ENCODE assay signal across 15 cellular contexts in the genomic region with DNA sequence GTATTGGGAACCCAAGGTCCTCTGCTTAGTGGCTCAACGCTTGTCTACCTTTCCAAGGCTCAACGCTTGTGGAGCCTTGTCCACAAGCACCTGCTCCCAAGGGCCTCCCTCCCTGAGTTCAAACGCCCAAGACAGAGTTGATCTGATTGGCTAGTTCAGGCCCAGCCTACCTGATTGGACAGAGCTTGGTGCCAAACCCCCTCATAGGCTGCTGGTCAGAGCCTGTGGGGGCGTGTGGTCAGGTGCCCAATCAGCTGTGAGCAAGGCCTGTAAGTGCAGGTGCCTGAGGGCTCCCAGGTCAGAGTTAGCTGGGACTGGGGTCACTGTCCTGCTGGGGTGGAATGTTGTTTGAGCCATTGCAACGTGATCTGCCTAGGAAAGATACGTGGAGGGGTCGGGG. TPM values are rescaled to one million over a fixed set of nuclear protein-coding genes. Genes with fewer than 3 reads are reported as not detected.
A peak's percentile ranks its signal among the peaks of the same experiment; 100 is the strongest.
DNase-seq lines count a peak whose midpoint lies in the region; ATAC-seq, FAIRE-seq and TF ChIP-seq lines count a peak whose summit lies in the region.
"Had no signal": no experiment of that assay in that cellular context is flagged by ENCODE, and none has a peak within 500 bp of the region (broad histone marks: within the 10 kb centered on the region; RNA-seq: fewer than 3 reads in every experiment).

No MANE protein-coding gene starts in this region.

- no peaks in the 10 kb centered on the region for H3K36me3 ChIP-seq in testis (ENCODE audit: low read depth, missing control alignments)
- H3K36me3 ChIP-seq: pancreas had no signal

- TF ChIP-seq CTCF in WTC11 (IDR thresholded peaks at IDR 0.05) (no peak), testis (IDR thresholded peaks at IDR 0.05) (no peak)

- no peaks in the 10 kb centered on the region for H3K9me3 Mint-ChIP-seq in WTC11

- CTCF ChIA-PET in WTC11 (lab: Charles Lee), result interaction anchor here (0.6 to 5.6 kb wide), 31 partner anchors 8 to 364 kb away, joined by 3 to 45 read pairs (median 5); a partner anchor contains a TSS

- TF ChIP-seq POLR2A in testis (IDR thresholded peaks at IDR 0.05), result no peak

- POLR2A ChIA-PET in WTC11 (lab: Charles Lee), result no interaction called here

- intact Hi-C loops in Right ventricle myocardium inferior (cut with DNase I), result no loop called here
- intact Hi-C loops in right cardiac atrium (cut with DNase I), result no loop called here
- intact Hi-C loops in testis (cut with DNase I; ENCODE audit: low total_unique reads), result no loop called here

- peaks cover 31% of the 10 kb centered on the region for H3K4me1 Mint-ChIP-seq in WTC11

- H3K27me3 ChIP-seq in right cardiac atrium (ENCODE audit: control insufficient read depth, insufficient read depth) (no peaks in the 10 kb centered on the region), testis (no peaks in the 10 kb centered on the region)
- H3K27me3 ChIP-seq: body of pancreas, pancreas had no signal

- H3K9me3 ChIP-seq in right cardiac atrium (ENCODE audit: control insufficient read depth, low read length) (no peaks in the 10 kb centered on the region), testis (no peaks in the 10 kb centered on the region)
- H3K9me3 ChIP-seq: body of pancreas, pancreas had no signal

- DNase-seq in Right ventricle myocardium inferior (ENCODE audit: missing footprints) (peak; percentile 1), right cardiac atrium (no peak), WTC11 (ENCODE audit: low spot score) (peak; percentile 36), iPS DF 19.7 (ENCODE audit: low read depth, low spot score) (peak; percentile 47), testis (peak; percentile 50), RCC 7860 (ENCODE audit: low spot score) (no peak)
- DNase-seq: body of pancreas; DMS79 treated with DMSO at 0.1 percent for 48 hours; head of caudate nucleus; NCI-H2029; stimulated activated CD4-positive, alpha-beta T cell treated with anti-CD3 and anti-CD28 coated beads, Interleukin-2, amount 100 ng/mL, for 24 hours; stimulated activated naive CD4-positive, alpha-beta T cell had no signal

- H3K4me3 Mint-ChIP-seq in WTC11, result no peak overlapping the region

- H3K27ac Mint-ChIP-seq in WTC11, result no peak overlapping the region

- WGBS in right cardiac atrium, result 77% methylated on average over 7 of the region's 7 CpGs
- WGBS in testis, 2 donors, result 54 to 65% methylated on average over 2 to 7 of the region's 7 CpGs

- H3K4me1 ChIP-seq in right cardiac atrium (ENCODE audit: control insufficient read depth, insufficient read depth, low read length) (no peaks in the 10 kb centered on the region), testis (no peaks in the 10 kb centered on the region)
- H3K4me1 ChIP-seq: body of pancreas, pancreas had no signal

- H3K4me3 ChIP-seq in right cardiac atrium (ENCODE audit: low read length) (no peak overlapping the region), testis (no peak overlapping the region)
- H3K4me3 ChIP-seq: body of pancreas, pancreas had no signal

- ATAC-seq in Right ventricle myocardium inferior (no peak), right cardiac atrium (no peak), WTC11 (peak; percentile 71), HG03196 (IDR thresholded peaks at IDR 0.05; ENCODE audit: unreplicated experiment) (no peak), GM21576 (IDR thresholded peaks at IDR 0.05; ENCODE audit: unreplicated experiment) (no peak)
- ATAC-seq: body of pancreas, pancreas had no signal

- FAIRE-seq in RCC 7860 (lab: Jason Lieb, UNC), result no peak
- FAIRE-seq: pancreas had no signal

- no peaks in the 10 kb centered on the region; the same call in 1 of the 2 replicates for H3K27me3 Mint-ChIP-seq in WTC11 (ENCODE audit: low read depth)

- H3K36me3 Mint-ChIP-seq in WTC11, result no peaks in the 10 kb centered on the region

- no peak overlapping the region for H3K27ac ChIP-seq in right cardiac atrium (ENCODE audit: low read length)
- no peak overlapping the region for H3K27ac ChIP-seq in testis
- H3K27ac ChIP-seq: body of pancreas, pancreas had no signal

TF ChIP-seq in WTC11, 78 proteins besides CTCF, POLR2A, EP300 and RAD21:
- TF ChIP-seq NFYB (CRISPR knock-in tag; conservative IDR thresholded peaks at IDR 0.05; ENCODE audit: low read depth), result peak; percentile 90
- TF ChIP-seq, protein P1, sequence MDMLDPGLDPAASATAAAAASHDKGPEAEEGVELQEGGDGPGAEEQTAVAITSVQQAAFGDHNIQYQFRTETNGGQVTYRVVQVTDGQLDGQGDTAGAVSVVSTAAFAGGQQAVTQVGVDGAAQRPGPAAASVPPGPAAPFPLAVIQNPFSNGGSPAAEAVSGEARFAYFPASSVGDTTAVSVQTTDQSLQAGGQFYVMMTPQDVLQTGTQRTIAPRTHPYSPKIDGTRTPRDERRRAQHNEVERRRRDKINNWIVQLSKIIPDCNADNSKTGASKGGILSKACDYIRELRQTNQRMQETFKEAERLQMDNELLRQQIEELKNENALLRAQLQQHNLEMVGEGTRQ (CRISPR knock-in tag; IDR thresholded peaks at IDR 0.05), result peak; percentile 67
- TF ChIP-seq FOXP1 (CRISPR knock-in tag; IDR thresholded peaks at IDR 0.05; ENCODE audit: borderline replicate concordance), result no peak
- TF ChIP-seq, protein P2, sequence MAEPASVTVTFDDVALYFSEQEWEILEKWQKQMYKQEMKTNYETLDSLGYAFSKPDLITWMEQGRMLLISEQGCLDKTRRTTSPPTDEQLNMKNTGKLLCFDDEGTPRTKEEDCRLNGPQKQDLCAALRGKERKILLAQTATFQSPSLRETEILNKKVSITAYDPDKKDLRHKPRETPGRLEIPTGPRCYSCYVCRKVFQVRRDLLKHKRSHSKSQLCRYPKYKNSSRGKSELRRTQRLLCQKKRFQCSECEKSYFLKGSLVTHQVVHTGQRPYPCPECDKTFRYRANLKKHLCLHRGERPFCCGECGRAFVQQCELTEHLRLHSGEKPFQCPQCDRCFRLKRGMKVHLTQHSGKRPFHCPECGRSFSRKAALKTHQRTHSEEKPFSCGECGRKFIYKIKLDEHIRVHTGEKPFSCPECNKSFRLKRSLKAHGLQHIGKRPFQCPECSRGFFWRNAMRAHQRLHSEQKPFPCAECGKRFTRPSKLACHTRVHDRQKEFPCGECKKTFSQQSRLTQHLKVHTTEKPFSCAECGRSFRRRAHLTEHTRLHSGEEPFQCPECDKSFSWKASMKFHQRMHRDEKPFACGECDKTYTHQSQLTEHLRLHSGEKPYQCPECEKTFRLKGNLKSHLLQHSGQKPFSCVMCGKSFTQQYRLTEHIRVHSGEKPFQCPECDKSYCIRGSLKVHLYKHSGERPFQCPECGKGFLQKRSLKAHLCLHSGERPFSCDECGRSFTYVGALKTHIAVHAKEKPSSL (CRISPR knock-in tag; conservative IDR thresholded peaks at IDR 0.05), result no peak
- TF ChIP-seq RORB (CRISPR knock-in tag; IDR thresholded peaks at IDR 0.05), result no peak
- TF ChIP-seq NR1H2 (CRISPR knock-in tag; IDR thresholded peaks at IDR 0.05), result no peak
- TF ChIP-seq NR2C2 (CRISPR knock-in tag; IDR thresholded peaks at IDR 0.05), result no peak
- TF ChIP-seq, protein P3, sequence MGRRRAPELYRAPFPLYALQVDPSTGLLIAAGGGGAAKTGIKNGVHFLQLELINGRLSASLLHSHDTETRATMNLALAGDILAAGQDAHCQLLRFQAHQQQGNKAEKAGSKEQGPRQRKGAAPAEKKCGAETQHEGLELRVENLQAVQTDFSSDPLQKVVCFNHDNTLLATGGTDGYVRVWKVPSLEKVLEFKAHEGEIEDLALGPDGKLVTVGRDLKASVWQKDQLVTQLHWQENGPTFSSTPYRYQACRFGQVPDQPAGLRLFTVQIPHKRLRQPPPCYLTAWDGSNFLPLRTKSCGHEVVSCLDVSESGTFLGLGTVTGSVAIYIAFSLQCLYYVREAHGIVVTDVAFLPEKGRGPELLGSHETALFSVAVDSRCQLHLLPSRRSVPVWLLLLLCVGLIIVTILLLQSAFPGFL (CRISPR knock-in tag; IDR thresholded peaks at IDR 0.05; ENCODE audit: borderline replicate concordance), result no peak
TF ChIP-seq in WTC11: peak in this region for 2.

RNA-seq across cellular contexts. Expression of a gene that starts 16.9 kb away (rescaled TPM):
- not detected for total RNA-seq in Right ventricle myocardium inferior
- total RNA-seq in right cardiac atrium, result not detected
- polyA plus RNA-seq in right cardiac atrium, result not detected
- 0.11 to 0.14 TPM in 2 of 3 replicates, not detected in the other for total RNA-seq in WTC11 (2021)
- 1 to 10 TPM; 1.5 to 3.4 TPM for total RNA-seq in testis
- polyA plus RNA-seq in testis (ENCODE audit: insufficient read depth, low read depth, low replicate concordance), result 4.0 TPM

RNA-seq across cellular contexts. Expression of a gene that starts 23.3 kb away (rescaled TPM):
- total RNA-seq in Right ventricle myocardium inferior (1.3 TPM), right cardiac atrium (under 1 TPM; 0.63 to 0.97 (median 0.72) TPM), WTC11 (2021) (0.92 to 1.4 TPM (median 1.1 TPM) in 3 replicates), testis (1 to 10 TPM in 1 of 2 donors, under 1 TPM in 1; 0.74 to 1.5 TPM)
- polyA plus RNA-seq in right cardiac atrium (0.32 TPM), testis (ENCODE audit: insufficient read depth, low read depth, low replicate concordance) (2.9 TPM)

Comparison
In these comparisons a context has a peak if more than half of its experiments do, and no peak if none do; other contexts are left out.
1. DNase-seq: peak in Right ventricle myocardium inferior (single experiment), WTC11 (single experiment), iPS DF 19.7 (single experiment) and testis (single experiment); none in right cardiac atrium (0 of 3) and RCC 7860 (single experiment).